ENCODE assay signal across 12 cellular contexts in the genomic region with DNA sequence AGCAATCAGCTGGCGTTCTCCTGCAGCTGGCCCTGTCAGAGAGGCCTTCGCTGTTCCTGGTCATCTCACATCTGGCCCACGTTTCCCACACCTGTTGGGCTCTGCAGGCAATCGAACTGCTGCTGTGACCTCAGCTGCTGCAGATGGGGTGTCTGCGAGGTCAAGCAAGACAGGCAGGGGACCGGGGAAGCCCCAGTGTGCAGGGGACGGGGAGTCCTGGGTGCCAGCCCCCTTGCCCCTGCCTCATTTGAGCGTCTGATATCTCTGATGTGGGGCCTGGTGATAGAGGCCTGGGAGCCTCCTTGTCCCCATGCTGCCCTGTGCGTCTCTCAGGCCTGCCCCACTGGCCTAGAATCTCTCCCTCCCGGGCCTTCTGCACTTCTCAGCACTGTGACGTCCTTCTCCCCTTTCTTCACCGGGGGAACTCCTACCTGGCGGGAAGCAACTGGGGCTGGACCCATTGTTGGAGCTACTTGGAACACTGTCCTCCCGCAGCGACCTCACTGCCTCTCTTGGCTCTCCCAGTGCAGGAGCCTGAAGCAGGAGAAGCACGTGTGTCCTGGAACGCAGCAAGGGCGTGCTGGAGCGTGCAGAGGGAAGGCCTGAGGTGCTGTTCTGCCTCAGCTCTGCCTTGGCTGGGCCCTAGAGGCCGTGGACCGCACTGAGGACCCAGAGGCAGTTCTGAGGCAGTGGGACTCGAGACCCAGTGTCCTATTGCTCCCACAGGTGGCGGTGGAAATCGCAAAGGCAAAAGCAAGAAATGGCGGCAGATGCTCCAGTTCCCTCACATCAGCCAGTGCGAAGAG. TPM values are rescaled to one million over a fixed set of nuclear protein-coding genes. Genes with fewer than 3 reads are reported as not detected.
DNase-seq lines count a peak whose midpoint lies in the region; ATAC-seq, FAIRE-seq and TF ChIP-seq lines count a peak whose summit lies in the region.
"Had no signal": no experiment of that assay in that cellular context is flagged by ENCODE, and none has a peak within 500 bp of the region (broad histone marks: within the 10 kb centered on the region; RNA-seq: fewer than 3 reads in every experiment).

No MANE protein-coding gene starts in this region.

- H3K27me3 ChIP-seq in MG63 (no peaks in the 10 kb centered on the region), K562 (ENCODE audit: control insufficient read depth in 2 of 2, insufficient read depth in 2 of 2, low read length in 2 of 2) (no peaks in the 10 kb centered on the region), prostate gland (replicated peaks; ENCODE audit: insufficient read depth) (no peaks in the 10 kb centered on the region)

- no peaks in the 10 kb centered on the region for H3K9me1 ChIP-seq in K562 (ENCODE audit: control insufficient read depth, insufficient read depth, low read length)

- TF ChIP-seq POLR2A in K562 (conservative IDR thresholded peaks at IDR 0.05), result no peak
- TF ChIP-seq POLR2A in prostate gland (IDR thresholded peaks at IDR 0.05), result no peak

- peaks cover 50% of the 10 kb centered on the region for H3K79me2 ChIP-seq in K562 (ENCODE audit: control insufficient read depth, insufficient read depth, low read length)
- H3K79me2 ChIP-seq: parathyroid adenoma had no signal

- CTCF ChIA-PET in K562 (lab: Yijun Ruan, JAX; ENCODE audit: low intra/inter-chr PET ratio), result no interaction called here

- H3K4me1 ChIP-seq in K562 (replicated peaks in 1 of 2; ENCODE audit: control insufficient read depth in 2 of 2, insufficient read depth in 2 of 2, low read length in 2 of 2) (peaks cover 26 to 70% of the 10 kb centered on the region in 2 experiments), prostate gland (replicated peaks) (peaks cover 3% of the 10 kb centered on the region)

- in situ Hi-C loops in K562 (cut with MboI), result no loop called here

- TF ChIP-seq RAD21 in K562 (CRISPR knock-in tag; conservative IDR thresholded peaks at IDR 0.05 in 1 of 2, IDR thresholded peaks at IDR 0.05 in 1 of 2), result no peak

- intact Hi-C loops in K562 (cut with micrococcal nuclease) (no loop called here), prostate gland (cut with DNase I) (no loop called here)

- DNase-seq in T-helper 1 cell, result no peak
- DNase-seq in MG63, result peak; percentile 5
- DNase-seq in K562 (ENCODE audit: extremely low read depth in 1 of 4, low spot score in 3 of 4), result no peak
- peak; percentile 70 for DNase-seq in prostate gland (ENCODE audit: low spot score)
- no peak for DNase-seq in NCI-H2171 treated with DMSO at 0.1 percent for 48 hours (lab: John Stamatoyannopoulos, UW)
- no peak for DNase-seq in putamen (ENCODE audit: low spot score)
- DNase-seq: NCI-H1436 treated with DMSO at 0.1 percent for 48 hours had no signal

- H3K27ac Mint-ChIP-seq in T-helper 1 cell treated with Interleukin-12 subunit alpha and Interleukin-12 subunit beta and Interleukin-4 antibody, amounts not matched to agents 30 μg/mL and 1 μg/mL, for 36 hours, result peak overlapping the region; percentile 72

- peak overlapping the region; percentile 71 for H3K4me3 Mint-ChIP-seq in T-helper 1 cell treated with Interleukin-12 subunit alpha and Interleukin-12 subunit beta and Interleukin-4 antibody, amounts not matched to agents 30 μg/mL and 1 μg/mL, for 36 hours

- no peak for TF ChIP-seq EP300 in K562 (IDR thresholded peaks at IDR 0.05; ENCODE audit: low read length)

- H3K36me3 ChIP-seq in MG63 (peaks cover 74% of the 10 kb centered on the region), K562 (ENCODE audit: control insufficient read depth, insufficient read depth, low read length) (peaks cover 81% of the 10 kb centered on the region; the same call in 2 of the 3 replicates), prostate gland (peaks cover 13 to 21% of the 10 kb centered on the region in 2 donors)

- no peaks in the 10 kb centered on the region for H3K9me3 ChIP-seq in MG63
- H3K9me3 ChIP-seq in K562 (replicated peaks; ENCODE audit: control insufficient read depth, insufficient read depth, low read depth, low read length), result no peaks in the 10 kb centered on the region
- H3K9me3 ChIP-seq in prostate gland, result no peaks in the 10 kb centered on the region

- H3K9me3 Mint-ChIP-seq in T-helper 1 cell treated with Interleukin-12 subunit alpha and Interleukin-12 subunit beta and Interleukin-4 antibody, amounts not matched to agents 30 μg/mL and 1 μg/mL, for 36 hours, result no peaks in the 10 kb centered on the region

- BruUV-seq in K562 (replicated peaks; lab: Mats Ljungman, UMichigan), result no TSS peak

- H3K4me3 ChIP-seq in MG63, result no peak overlapping the region
- no peak overlapping the region for H3K4me3 ChIP-seq in K562
- H3K4me3 ChIP-seq in prostate gland, result no peak overlapping the region

- H2AFZ ChIP-seq in K562 (ENCODE audit: low read depth, low read length), result no peak overlapping the region
- H2AFZ ChIP-seq: parathyroid adenoma had no signal

- H3K4me2 ChIP-seq in K562 (ENCODE audit: insufficient read depth, low read length), result no peak overlapping the region

- peaks cover 44% of the 10 kb centered on the region for H3K36me3 Mint-ChIP-seq in T-helper 1 cell treated with Interleukin-12 subunit alpha and Interleukin-12 subunit beta and Interleukin-4 antibody, amounts not matched to agents 30 μg/mL and 1 μg/mL, for 36 hours (ENCODE audit: low read depth)

- H4K20me1 ChIP-seq in K562 (replicated peaks; ENCODE audit: control insufficient read depth, insufficient read depth, low read length), result peaks cover 22% of the 10 kb centered on the region; the same call in 1 of the 2 replicates

- peaks cover 53% of the 10 kb centered on the region for H3K4me1 Mint-ChIP-seq in T-helper 1 cell treated with Interleukin-12 subunit alpha and Interleukin-12 subunit beta and Interleukin-4 antibody, amounts not matched to agents 30 μg/mL and 1 μg/mL, for 36 hours (ENCODE audit: low read depth)

- FAIRE-seq in K562 (lab: Jason Lieb, UNC), result no peak
- FAIRE-seq: A204.1, endometrium had no signal

- 92% methylated on average over 24 of the region's 26 CpGs for WGBS in K562 (ENCODE audit: insufficient coverage, low coverage, missing lambda C conversion rate)
- 66% methylated on average over 26 of the region's 26 CpGs for WGBS in prostate gland

- no peak for ATAC-seq in K562
- ATAC-seq in HG03442 (IDR thresholded peaks at IDR 0.05; ENCODE audit: unreplicated experiment), result no peak

- no peaks in the 10 kb centered on the region for H3K27me3 Mint-ChIP-seq in T-helper 1 cell treated with Interleukin-12 subunit alpha and Interleukin-12 subunit beta and Interleukin-4 antibody, amounts not matched to agents 30 μg/mL and 1 μg/mL, for 36 hours (ENCODE audit: low read depth)

- peak overlapping the region in 1 of 2 experiments; percentile 60; a peak in 2 of 4 replicates for H3K9ac ChIP-seq in K562 (ENCODE audit: insufficient read depth in 1 of 2, low read depth in 2 of 2, low read length in 2 of 2)
- H3K9ac ChIP-seq: parathyroid adenoma had no signal

- POLR2A ChIA-PET in K562 (lab: Yijun Ruan, JAX), result interaction anchor here (0.7 to 10.8 kb wide), 3 partner anchors 14 to 60 kb away, joined by 4 to 210 read pairs (median 6); partner anchors contain the start of gene PRR7

- no peak overlapping the region for H3K27ac ChIP-seq in K562 (ENCODE audit: extremely low read depth, low read depth, low read length)
- peak overlapping the region in 1 of 2 donors; percentile 30 for H3K27ac ChIP-seq in prostate gland
- H3K27ac ChIP-seq: parathyroid adenoma had no signal

- TF ChIP-seq CTCF in K562 (IDR thresholded peaks at IDR 0.05 in 2 of 3, conservative IDR thresholded peaks at IDR 0.05 in 1 of 3; ENCODE audit: insufficient read depth in 2 of 3, low read depth in 1 of 3, low read length in 3 of 3) (no peak), prostate gland (IDR thresholded peaks at IDR 0.05) (no peak)

RNA-seq across cellular contexts. Expression of gene GRK6, which starts 3.9 kb away (rescaled TPM):
- total RNA-seq in MG63 (2014; rRNA removed; shearing (Covaris generic); ENCODE audit: low replicate concordance), result 62.4 and 127 TPM in 2 replicates
- total RNA-seq in K562 (2011; cell fraction: chromatin; rRNA removed; ENCODE audit: low replicate concordance), result 102 and 350 TPM in 2 replicates
- 191 and 204 TPM in 2 replicates for total RNA-seq in K562 (2011; cell fraction: nucleolus; rRNA removed)
- total RNA-seq in K562 (2011; cell fraction: nucleoplasm; rRNA removed), result 94.0 and 133 TPM in 2 replicates
- total RNA-seq in K562 (2014; rRNA removed) (89.8 and 100 TPM in 2 replicates), K562 (2014; rRNA removed; fragmentation: Illumina TruSeq; extraction: Trizol) (31.2 and 35.7 TPM in 2 replicates), K562 (2015; rRNA removed; fragmentation: Illumina TruSeq; extraction: Trizol) (54.0 and 54.1 TPM in 2 replicates), K562 (2021) (114 and 122 TPM in 2 replicates), prostate gland (10 to 100 TPM; 28.6 to 32.4 TPM)
- polyA plus RNA-seq in K562 (2011; rRNA removed) (44.1 and 44.5 TPM in 2 replicates), K562 (2014; fragmentation: Illumina TruSeq; extraction: Trizol) (39.2 and 69.3 TPM in 2 replicates), K562 (2014; fragmentation: Nextera tagmentation; extraction: Ambion mirVana) (1 to 10 TPM in 1 of 2 experiments, under 1 TPM in 1; 0.63 to 1.8 TPM), K562 (2014; rRNA removed) (69.0 and 80.4 TPM in 2 replicates)
- 40.2 and 83.8 TPM in 2 replicates for polyA plus RNA-seq in K562 (2011; cell fraction: cytosol; rRNA removed)
- polyA plus RNA-seq in K562 (2011; cell fraction: nucleus; rRNA removed), result 80.9 and 141 TPM in 2 replicates
- polyA plus RNA-seq in K562 (2012), result 66.8 and 81.9 TPM in 2 replicates
- 60.4 and 79.9 TPM in 2 replicates for polyA minus RNA-seq in K562 (2011; rRNA and poly(A)+ RNA removed)
- polyA minus RNA-seq in K562 (2011; cell fraction: cytosol; rRNA and poly(A)+ RNA removed), result 53.3 and 59.0 TPM in 2 replicates
- 78.6 and 92.6 TPM in 2 replicates for polyA minus RNA-seq in K562 (2011; cell fraction: nucleus; rRNA and poly(A)+ RNA removed)

RNA-seq across cellular contexts. Expression of gene PRR7, which starts 16.3 kb away (rescaled TPM):
- 61.4 and 68.2 TPM in 2 replicates for total RNA-seq in MG63 (2014; rRNA removed; shearing (Covaris generic); ENCODE audit: low replicate concordance)
- total RNA-seq in K562 (2011; cell fraction: chromatin; rRNA removed; ENCODE audit: low replicate concordance), result 1.6 TPM in 1 of 2 replicates, not detected in the other
- total RNA-seq in K562 (2011; cell fraction: nucleolus; rRNA removed), result 3.3 and 4.7 TPM in 2 replicates
- 1.0 and 1.9 TPM in 2 replicates for total RNA-seq in K562 (2011; cell fraction: nucleoplasm; rRNA removed)
- 11.3 and 14.9 TPM in 2 replicates for total RNA-seq in K562 (2014; rRNA removed)
- not detected in 2 replicates for total RNA-seq in K562 (2014; rRNA removed; fragmentation: Illumina TruSeq; extraction: Trizol)
- 0.80 and 1.2 TPM in 2 replicates for total RNA-seq in K562 (2015; rRNA removed; fragmentation: Illumina TruSeq; extraction: Trizol)
- total RNA-seq in K562 (2021), result 9.7 and 10.4 TPM in 2 replicates
- 0.92 and 1.0 TPM in 2 replicates for polyA plus RNA-seq in K562 (2011; rRNA removed)
- 3.5 and 22.1 TPM in 2 replicates for polyA plus RNA-seq in K562 (2011; cell fraction: cytosol; rRNA removed)
- 3.3 and 7.7 TPM in 2 replicates for polyA plus RNA-seq in K562 (2011; cell fraction: nucleus; rRNA removed)
- 2.3 and 4.3 TPM in 2 replicates for polyA plus RNA-seq in K562 (2012)
- polyA plus RNA-seq in K562 (2014; fragmentation: Illumina TruSeq; extraction: Trizol), result 0.24 TPM in 1 of 2 replicates, not detected in the other
- polyA plus RNA-seq in K562 (2014; fragmentation: Nextera tagmentation; extraction: Ambion mirVana), result not detected
- polyA plus RNA-seq in K562 (2014; rRNA removed), result 10.9 and 11.2 TPM in 2 replicates
- not detected in 2 replicates for polyA minus RNA-seq in K562 (2011; rRNA and poly(A)+ RNA removed)
- polyA minus RNA-seq in K562 (2011; cell fraction: cytosol; rRNA and poly(A)+ RNA removed), result 3.3 and 6.1 TPM in 2 replicates
- 2.1 and 2.6 TPM in 2 replicates for polyA minus RNA-seq in K562 (2011; cell fraction: nucleus; rRNA and poly(A)+ RNA removed)
- 10 to 100 TPM in 1 of 2 donors, 1 to 10 TPM in 1; 8.7 to 11.0 TPM for total RNA-seq in prostate gland

RNA-seq across cellular contexts. Expression of gene F12, which starts 21.0 kb away (rescaled TPM):
- 1.3 and 2.3 TPM in 2 replicates for total RNA-seq in MG63 (2014; rRNA removed; shearing (Covaris generic); ENCODE audit: low replicate concordance)
- total RNA-seq in K562 (2011; cell fraction: chromatin; rRNA removed; ENCODE audit: low replicate concordance), result 2.4 and 7.8 TPM in 2 replicates
- 12.2 and 13.2 TPM in 2 replicates for total RNA-seq in K562 (2011; cell fraction: nucleolus; rRNA removed)
- 5.8 and 6.0 TPM in 2 replicates for total RNA-seq in K562 (2011; cell fraction: nucleoplasm; rRNA removed)
- 13.8 and 23.9 TPM in 2 replicates for total RNA-seq in K562 (2014; rRNA removed)
- 0.80 and 1.1 TPM in 2 replicates for total RNA-seq in K562 (2014; rRNA removed; fragmentation: Illumina TruSeq; extraction: Trizol)
- total RNA-seq in K562 (2015; rRNA removed; fragmentation: Illumina TruSeq; extraction: Trizol), result 3.6 and 4.7 TPM in 2 replicates
- total RNA-seq in K562 (2021), result 18.3 and 22.6 TPM in 2 replicates
- 6.1 and 9.7 TPM in 2 replicates for polyA plus RNA-seq in K562 (2011; rRNA removed)
- 11.4 and 33.1 TPM in 2 replicates for polyA plus RNA-seq in K562 (2011; cell fraction: cytosol; rRNA removed)
- 19.4 and 31.1 TPM in 2 replicates for polyA plus RNA-seq in K562 (2011; cell fraction: nucleus; rRNA removed)
- polyA plus RNA-seq in K562 (2012), result 15.5 and 16.0 TPM in 2 replicates
- 0.59 and 2.7 TPM in 2 replicates for polyA plus RNA-seq in K562 (2014; fragmentation: Illumina TruSeq; extraction: Trizol)
- 1 to 10 TPM in 1 of 2 experiments, under 1 TPM in 1; 0.91 to 1.3 TPM for polyA plus RNA-seq in K562 (2014; fragmentation: Nextera tagmentation; extraction: Ambion mirVana)
- polyA plus RNA-seq in K562 (2014; rRNA removed), result 14.3 and 14.9 TPM in 2 replicates
- polyA minus RNA-seq in K562 (2011; rRNA and poly(A)+ RNA removed), result 0.63 and 1.6 TPM in 2 replicates
- polyA minus RNA-seq in K562 (2011; cell fraction: cytosol; rRNA and poly(A)+ RNA removed), result 8.3 and 17.7 TPM in 2 replicates
- polyA minus RNA-seq in K562 (2011; cell fraction: nucleus; rRNA and poly(A)+ RNA removed), result 3.9 and 6.0 TPM in 2 replicates
- 1 to 10 TPM in 1 of 2 donors, under 1 TPM in 1; 0.74 to 2.6 TPM for total RNA-seq in prostate gland

RNA-seq across cellular contexts. Expression of gene PFN3, which starts 29.9 kb away (rescaled TPM):
- not detected in 2 replicates for total RNA-seq in MG63 (2014; rRNA removed; shearing (Covaris generic); ENCODE audit: low replicate concordance)
- not detected in 2 replicates for total RNA-seq in K562 (2011; cell fraction: chromatin; rRNA removed; ENCODE audit: low replicate concordance)
- total RNA-seq in K562 (2011; cell fraction: nucleolus; rRNA removed), result not detected in 2 replicates
- not detected in 2 replicates for total RNA-seq in K562 (2011; cell fraction: nucleoplasm; rRNA removed)
- total RNA-seq in K562 (2014; rRNA removed), result not detected in 2 replicates
- not detected in 2 replicates for total RNA-seq in K562 (2014; rRNA removed; fragmentation: Illumina TruSeq; extraction: Trizol)
- not detected in 2 replicates for total RNA-seq in K562 (2015; rRNA removed; fragmentation: Illumina TruSeq; extraction: Trizol)
- not detected in 2 replicates for total RNA-seq in K562 (2021)
- not detected in 2 replicates for polyA plus RNA-seq in K562 (2011; rRNA removed)
- polyA plus RNA-seq in K562 (2011; cell fraction: cytosol; rRNA removed), result not detected in 2 replicates
- polyA plus RNA-seq in K562 (2011; cell fraction: nucleus; rRNA removed), result not detected in 2 replicates
- polyA plus RNA-seq in K562 (2012), result not detected in 2 replicates
- not detected in 2 replicates for polyA plus RNA-seq in K562 (2014; fragmentation: Illumina TruSeq; extraction: Trizol)
- polyA plus RNA-seq in K562 (2014; fragmentation: Nextera tagmentation; extraction: Ambion mirVana), result not detected
- not detected in 2 replicates for polyA plus RNA-seq in K562 (2014; rRNA removed)
- polyA minus RNA-seq in K562 (2011; rRNA and poly(A)+ RNA removed), result not detected in 2 replicates
- polyA minus RNA-seq in K562 (2011; cell fraction: cytosol; rRNA and poly(A)+ RNA removed), result not detected in 2 replicates
- polyA minus RNA-seq in K562 (2011; cell fraction: nucleus; rRNA and poly(A)+ RNA removed), result 0.67 TPM in 1 of 2 replicates, not detected in the other
- total RNA-seq in prostate gland, result not detected

RNA-seq across cellular contexts. Expression of gene DBN1, which starts 43.1 kb away (rescaled TPM):
- total RNA-seq in MG63 (2014; rRNA removed; shearing (Covaris generic); ENCODE audit: low replicate concordance), result 245 and 334 TPM in 2 replicates
- total RNA-seq in K562 (2011; cell fraction: chromatin; rRNA removed; ENCODE audit: low replicate concordance), result 62.9 and 114 TPM in 2 replicates
- 51.0 and 54.6 TPM in 2 replicates for total RNA-seq in K562 (2011; cell fraction: nucleolus; rRNA removed)
- total RNA-seq in K562 (2011; cell fraction: nucleoplasm; rRNA removed), result 24.9 and 46.2 TPM in 2 replicates
- total RNA-seq in K562 (2014; rRNA removed) (72.9 and 87.2 TPM in 2 replicates), K562 (2014; rRNA removed; fragmentation: Illumina TruSeq; extraction: Trizol) (11.7 and 12.3 TPM in 2 replicates), K562 (2015; rRNA removed; fragmentation: Illumina TruSeq; extraction: Trizol) (27.9 and 33.0 TPM in 2 replicates), K562 (2021) (78.9 and 84.3 TPM in 2 replicates), prostate gland (10 to 100 TPM; 33.1 to 65.1 TPM)
- polyA plus RNA-seq in K562 (2011; rRNA removed) (34.3 and 44.2 TPM in 2 replicates), K562 (2014; fragmentation: Illumina TruSeq; extraction: Trizol) (22.1 and 54.4 TPM in 2 replicates), K562 (2014; fragmentation: Nextera tagmentation; extraction: Ambion mirVana) (under 1 TPM; 0.25 to 0.34 TPM), K562 (2014; rRNA removed) (53.2 and 81.8 TPM in 2 replicates)
- 21.2 and 83.9 TPM in 2 replicates for polyA plus RNA-seq in K562 (2011; cell fraction: cytosol; rRNA removed)
- 142 and 188 TPM in 2 replicates for polyA plus RNA-seq in K562 (2011; cell fraction: nucleus; rRNA removed)
- polyA plus RNA-seq in K562 (2012), result 44.7 and 45.1 TPM in 2 replicates
- 20.0 and 24.6 TPM in 2 replicates for polyA minus RNA-seq in K562 (2011; rRNA and poly(A)+ RNA removed)
- polyA minus RNA-seq in K562 (2011; cell fraction: cytosol; rRNA and poly(A)+ RNA removed), result 26.6 and 37.0 TPM in 2 replicates
- polyA minus RNA-seq in K562 (2011; cell fraction: nucleus; rRNA and poly(A)+ RNA removed), result 30.0 and 61.5 TPM in 2 replicates

Comparison
In these comparisons a context has a peak if more than half of its experiments do, and no peak if none do; other contexts are left out.
1. DNase-seq: peak in MG63 (single experiment) and prostate gland (single experiment); none in T-helper 1 cell (0 of 5), K562 (0 of 4), NCI-H2171 treated with DMSO at 0.1 percent for 48 hours (single experiment) and putamen (single experiment).